In the genomic region with DNA sequence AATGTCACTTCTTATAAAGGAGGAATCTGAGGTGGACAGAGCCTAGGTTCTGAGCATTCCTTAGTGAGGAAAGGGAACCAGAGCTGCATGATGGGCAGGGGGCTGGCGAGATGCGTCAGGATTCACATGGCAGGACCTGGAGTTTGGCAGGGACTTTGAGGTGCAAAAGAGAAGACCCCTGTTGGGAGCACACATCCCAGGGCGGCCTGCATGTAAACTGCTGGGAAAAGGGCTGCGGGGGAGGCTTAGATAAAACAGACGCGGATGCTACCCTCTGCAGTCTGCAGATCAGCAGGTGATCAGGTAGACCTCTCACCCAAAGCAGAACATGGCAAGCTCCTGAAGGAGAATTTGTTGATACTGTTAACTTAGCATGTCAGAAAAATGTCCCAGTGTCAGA, we compare ENCODE assay signal across 1 cellular context.
TF ChIP-seq lines count a peak whose summit lies in the region.

No MANE protein-coding gene starts in this region.

TF ChIP-seq in H1, 55 proteins besides CTCF, POLR2A, EP300 and RAD21:
- TF ChIP-seq, protein P1, sequence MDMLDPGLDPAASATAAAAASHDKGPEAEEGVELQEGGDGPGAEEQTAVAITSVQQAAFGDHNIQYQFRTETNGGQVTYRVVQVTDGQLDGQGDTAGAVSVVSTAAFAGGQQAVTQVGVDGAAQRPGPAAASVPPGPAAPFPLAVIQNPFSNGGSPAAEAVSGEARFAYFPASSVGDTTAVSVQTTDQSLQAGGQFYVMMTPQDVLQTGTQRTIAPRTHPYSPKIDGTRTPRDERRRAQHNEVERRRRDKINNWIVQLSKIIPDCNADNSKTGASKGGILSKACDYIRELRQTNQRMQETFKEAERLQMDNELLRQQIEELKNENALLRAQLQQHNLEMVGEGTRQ (IDR thresholded peaks at IDR 0.05; ENCODE audit: low read length) = no peak
- no peak for TF ChIP-seq CBX5 (IDR thresholded peaks at IDR 0.05; ENCODE audit: low read depth, low read length)
- TF ChIP-seq SAP30 (IDR thresholded peaks at IDR 0.05; ENCODE audit: insufficient read depth, insufficient replicate concordance, low read length) = no peak
- no peak for TF ChIP-seq KDM1A (IDR thresholded peaks at IDR 0.05; ENCODE audit: borderline replicate concordance, low read length)
- no peak for TF ChIP-seq HDAC2 (IDR thresholded peaks at IDR 0.05; ENCODE audit: borderline replicate concordance in 1 of 2, low read depth in 2 of 2, low read length in 2 of 2)
- TF ChIP-seq BACH1 (IDR thresholded peaks at IDR 0.05; ENCODE audit: low read length) = no peak
- TF ChIP-seq FOSL1 (IDR thresholded peaks at IDR 0.05; ENCODE audit: insufficient read depth, low read depth, low read length) = no peak
